ENCODE assay signal across 14 cellular contexts in the genomic region with DNA sequence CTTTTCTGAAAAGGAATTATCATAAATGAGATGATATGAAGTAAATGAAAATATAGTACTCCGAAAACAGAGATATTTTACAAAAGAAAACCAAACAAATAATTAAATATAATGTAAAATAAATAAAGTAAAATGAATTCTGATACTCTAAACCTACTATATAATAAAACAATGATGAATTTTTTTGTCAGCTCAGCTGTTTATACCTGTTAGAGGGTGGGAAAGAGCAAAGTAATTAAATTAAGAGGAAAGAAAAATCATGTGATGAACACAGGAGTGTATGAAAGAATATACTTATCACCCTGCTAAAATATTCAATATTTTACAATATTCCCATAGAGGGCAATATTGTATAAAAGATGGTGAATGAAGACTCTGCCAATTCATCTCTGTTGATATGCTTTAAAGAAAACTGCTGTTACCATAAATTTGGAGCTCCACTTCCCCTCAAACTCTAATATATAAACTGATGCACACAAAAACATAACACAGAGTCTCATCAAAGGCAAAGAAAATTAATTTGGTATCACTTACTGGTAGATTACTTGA. TPM values are rescaled to one million over a fixed set of nuclear protein-coding genes. Genes with fewer than 3 reads are reported as not detected.
DNase-seq lines count a peak whose midpoint lies in the region; ATAC-seq, FAIRE-seq and TF ChIP-seq lines count a peak whose summit lies in the region.
"Had no signal": no experiment of that assay in that cellular context is flagged by ENCODE, and none has a peak within 500 bp of the region (broad histone marks: within the 10 kb centered on the region; RNA-seq: fewer than 3 reads in every experiment).

No MANE protein-coding gene starts in this region.

- no peaks in the 10 kb centered on the region for H3K4me1 ChIP-seq in OCI-LY3 (ENCODE audit: low read length)
- H3K4me1 ChIP-seq in HepG2 (ENCODE audit: insufficient read depth, low read length) = no peaks in the 10 kb centered on the region
- H3K4me1 ChIP-seq: heart right ventricle, Peyer's patch had no signal

- H2AFZ ChIP-seq in OCI-LY3 (ENCODE audit: low read depth, low read length) (no peak overlapping the region), HepG2 (ENCODE audit: low read length) (no peak overlapping the region)

- H3K27ac ChIP-seq in OCI-LY3 (ENCODE audit: low read length) (no peak overlapping the region), HepG2 (ENCODE audit: extremely low read length, insufficient read depth, low read length) (no peak overlapping the region)
- H3K27ac ChIP-seq: heart right ventricle, Peyer's patch had no signal

- POLR2A ChIA-PET in HepG2 (lab: Yijun Ruan, JAX) = no interaction called here

- TF ChIP-seq EP300 in HepG2 (IDR thresholded peaks at IDR 0.05; ENCODE audit: low read depth in 2 of 2, low read length in 2 of 2) (no peak), HepG2 (CRISPR knock-in tag; IDR thresholded peaks at IDR 0.05; ENCODE audit: borderline replicate concordance) (no peak)

- H3K9me3 ChIP-seq in OCI-LY3 (ENCODE audit: insufficient read depth, low read length) (no peaks in the 10 kb centered on the region), HepG2 (ENCODE audit: low read length) (no peaks in the 10 kb centered on the region)
- H3K9me3 ChIP-seq: heart right ventricle, Peyer's patch had no signal

- TF ChIP-seq CTCF in OCI-LY3 (IDR thresholded peaks at IDR 0.05; ENCODE audit: low read depth, low read length) = peak; percentile 48
- TF ChIP-seq CTCF in HepG2 (CRISPR knock-in tag; IDR thresholded peaks at IDR 0.05) = no peak

- CTCF ChIA-PET in HepG2 (lab: Yijun Ruan, JAX; ENCODE audit: low intra/inter-chr PET ratio, low total read pairs) = interaction anchor here (0.6 kb wide), 1 partner anchor 732 kb away, joined by 3 read pairs; no protein-coding TSS in a partner anchor

- TF ChIP-seq POLR2A in HepG2 (IDR thresholded peaks at IDR 0.05; ENCODE audit: insufficient read depth in 1 of 2, low read depth in 2 of 2, low read length in 2 of 2) = no peak

- H3K36me3 ChIP-seq in OCI-LY3 (replicated peaks; ENCODE audit: low read depth, low read length) (no peaks in the 10 kb centered on the region), HepG2 (replicated peaks in 1 of 2; ENCODE audit: control insufficient read depth in 1 of 2, insufficient read depth in 2 of 2, low read length in 2 of 2) (no peaks in the 10 kb centered on the region)
- H3K36me3 ChIP-seq: heart right ventricle, Peyer's patch had no signal

- in situ Hi-C loops in HepG2 (cut with HindIII; ENCODE audit: extremely low pct_ligation_motif_present, low pct_unique_long_range_greater_than_20kb) = no loop called here

- H3K79me2 ChIP-seq in OCI-LY3 (ENCODE audit: low read length) (no peaks in the 10 kb centered on the region), HepG2 (ENCODE audit: insufficient read depth, low read length) (no peaks in the 10 kb centered on the region)

- no peak overlapping the region for H3K4me2 ChIP-seq in OCI-LY3 (ENCODE audit: low read length)
- no peak overlapping the region for H3K4me2 ChIP-seq in HepG2 (ENCODE audit: low read depth, low read length)

- no TSS peak for BruUV-seq in HepG2 (replicated peaks; lab: Mats Ljungman, UMichigan)

- no peaks in the 10 kb centered on the region for H3K27me3 ChIP-seq in OCI-LY3 (ENCODE audit: low read depth, low read length)
- no peaks in the 10 kb centered on the region for H3K27me3 ChIP-seq in HepG2 (ENCODE audit: control insufficient read depth in 1 of 2, insufficient read depth in 2 of 2, low read length in 2 of 2)
- H3K27me3 ChIP-seq: heart right ventricle, Peyer's patch had no signal

- FAIRE-seq in HepG2 (lab: Jason Lieb, UNC) = no peak

- no peak for ATAC-seq in HepG2
- ATAC-seq: activated CD8-positive, alpha-beta T cell treated with anti-CD3 and anti-CD28 coated beads for 36 hours; CD8-positive, alpha-beta T cell; heart right ventricle; naive thymus-derived CD4-positive, alpha-beta T cell had no signal

- H3K4me3 ChIP-seq in OCI-LY3 (ENCODE audit: low read length) = no peak overlapping the region
- H3K4me3 ChIP-seq in HepG2 (replicated peaks in 1 of 3; ENCODE audit: insufficient read depth in 1 of 3, low read depth in 2 of 3, low read length in 3 of 3) = no peak overlapping the region
- H3K4me3 ChIP-seq: heart right ventricle, Peyer's patch had no signal

- H3K9ac ChIP-seq in OCI-LY3 (ENCODE audit: low read length) (no peak overlapping the region), HepG2 (ENCODE audit: insufficient read depth, low read depth, low read length) (no peak overlapping the region)

- WGBS in HepG2 (ENCODE audit: low lambda C conversion rate) = 0% methylated on average over 1 of the region's 1 CpG

- no peak for TF ChIP-seq RAD21 in HepG2 (CRISPR knock-in tag; IDR thresholded peaks at IDR 0.05)

- DNase-seq in COR-L47 (lab: John Stamatoyannopoulos, UW) (peak; percentile 16), LHCN-M2 (ENCODE audit: low read depth) (peak; percentile 15), HepG2 (ENCODE audit: low spot score) (no peak), MV-4-11 (lab: John Stamatoyannopoulos, UW) (no peak), islet precursor cell (no peak), CD1c-positive myeloid dendritic cell (ENCODE audit: extremely low spot score) (no peak), posterior cingulate gyrus (no peak)
- DNase-seq: activated CD8-positive, alpha-beta T cell treated with anti-CD3 and anti-CD28 coated beads for 36 hours; activated naive CD4-positive, alpha-beta T cell; CD8-positive, alpha-beta T cell; heart right ventricle; naive thymus-derived CD4-positive, alpha-beta T cell; Peyer's patch had no signal

- intact Hi-C loops in HepG2 (cut with micrococcal nuclease; ENCODE audit: unreplicated experiment) = no loop called here
- intact Hi-C loops in posterior cingulate gyrus (cut with DNase I) = no loop called here

- no peaks in the 10 kb centered on the region for H4K20me1 ChIP-seq in OCI-LY3 (ENCODE audit: insufficient read depth, low read length)
- no peaks in the 10 kb centered on the region for H4K20me1 ChIP-seq in HepG2 (ENCODE audit: insufficient read depth, low read length)

TF ChIP-seq in HepG2, 621 proteins besides CTCF, POLR2A, EP300 and RAD21:
- no peak for TF ChIP-seq EHMT2 (IDR thresholded peaks at IDR 0.05; ENCODE audit: borderline replicate concordance, low read depth, low read length)
- TF ChIP-seq MAFF (IDR thresholded peaks at IDR 0.05; ENCODE audit: low read depth, low read length) = peak; percentile 54
- TF ChIP-seq MAFK (conservative IDR thresholded peaks at IDR 0.05 in 1 of 2, IDR thresholded peaks at IDR 0.05 in 1 of 2; ENCODE audit: low read length in 2 of 2) = peak; percentile 55 to 78

RNA-seq across cellular contexts. Expression of a gene that starts 6.5 kb away (rescaled TPM):
- total RNA-seq in LHCN-M2 (2014; rRNA removed) (not detected in 2 replicates), HepG2 (2016; rRNA removed; fragmentation: Illumina TruSeq; extraction: Trizol) (not detected in 2 replicates)
- polyA plus RNA-seq in LHCN-M2 (2012) = not detected
- not detected in 2 replicates for total RNA-seq in HepG2 (2016; cell fraction: cytosol; rRNA removed; fragmentation: Illumina TruSeq; extraction: Trizol; ENCODE audit: low read depth)
- total RNA-seq in HepG2 (2016; cell fraction: insoluble cytoplasmic fraction; rRNA removed; fragmentation: Illumina TruSeq; extraction: Trizol) = not detected in 2 replicates
- not detected in 2 replicates for total RNA-seq in HepG2 (2016; cell fraction: membrane; rRNA removed; fragmentation: Illumina TruSeq; extraction: Trizol)
- not detected in 2 replicates for total RNA-seq in HepG2 (2016; cell fraction: nucleus; rRNA removed; fragmentation: Illumina TruSeq; extraction: Trizol)
- not detected in 2 replicates for polyA plus RNA-seq in HepG2 (2011; rRNA removed)
- not detected in 2 replicates for polyA plus RNA-seq in HepG2 (2011; cell fraction: cytosol; rRNA removed)
- not detected in 2 replicates for polyA plus RNA-seq in HepG2 (2011; cell fraction: nucleus; rRNA removed)
- not detected in 2 replicates for polyA plus RNA-seq in HepG2 (2012)
- not detected in 2 replicates for polyA plus RNA-seq in HepG2 (2016; cell fraction: cytosol; fragmentation: Illumina TruSeq; extraction: Trizol; ENCODE audit: low read depth)
- polyA plus RNA-seq in HepG2 (2016; cell fraction: insoluble cytoplasmic fraction; fragmentation: Illumina TruSeq; extraction: Trizol; ENCODE audit: low read depth) = not detected in 2 replicates
- not detected in 2 replicates for polyA plus RNA-seq in HepG2 (2016; cell fraction: membrane; fragmentation: Illumina TruSeq; extraction: Trizol; ENCODE audit: low read depth)
- polyA plus RNA-seq in HepG2 (2016; cell fraction: nucleus; fragmentation: Illumina TruSeq; extraction: Trizol; ENCODE audit: insufficient read depth, low read depth) = not detected in 2 replicates
- 8.9 TPM in 1 of 2 replicates, not detected in the other for polyA minus RNA-seq in HepG2 (2011; rRNA and poly(A)+ RNA removed; ENCODE audit: low replicate concordance)
- not detected in 2 replicates for polyA minus RNA-seq in HepG2 (2011; cell fraction: cytosol; rRNA and poly(A)+ RNA removed)
- polyA minus RNA-seq in HepG2 (2011; cell fraction: nucleus; rRNA and poly(A)+ RNA removed) = not detected in 2 replicates
- total RNA-seq: activated CD8-positive, alpha-beta T cell treated with anti-CD3 and anti-CD28 coated beads for 36 hours; CD8-positive, alpha-beta T cell; naive thymus-derived CD4-positive, alpha-beta T cell; Peyer's patch had no signal
- polyA plus RNA-seq: heart right ventricle; naive thymus-derived CD4-positive, alpha-beta T cell had no signal

Comparison
In these comparisons a context has a peak if more than half of its experiments do, and no peak if none do; other contexts are left out.
1. DNase-seq: peak in COR-L47 (single experiment) and LHCN-M2 (single experiment); none in HepG2 (single experiment), MV-4-11 (single experiment), islet precursor cell (single experiment), CD1c-positive myeloid dendritic cell (single experiment) and posterior cingulate gyrus (0 of 10).